Comparison of ENCODE assay signal across 12 cellular contexts in genomic region chr9:126614088-126614454, GRCh38.
DNase-seq lines count a peak whose midpoint lies in the region; ATAC-seq and TF ChIP-seq lines count a peak whose summit lies in the region.
"Had no signal": no experiment of that assay in that cellular context is flagged by ENCODE, and none has a peak within 500 bp of the region (broad histone marks: within the 10 kb centered on the region; RNA-seq: fewer than 3 reads in every experiment).

No MANE protein-coding gene starts in this region.

- no peaks in the 10 kb centered on the region for H3K36me3 Mint-ChIP-seq in dendritic cell treated with granulocyte-macrophage colony-stimulating factor and Interleukin-4, amounts not matched to agents 40 ng/mL and 50 ng/mL, for 4 days (ENCODE audit: low read depth)
- H3K36me3 Mint-ChIP-seq: activated naive CD8-positive, alpha-beta T cell treated with anti-CD3 and anti-CD28 coated beads for 36 hours had no signal

- CTCF ChIA-PET in HEK293 (lab: Yijun Ruan, JAX): interaction anchor here (0.9 to 1.8 kb wide), 4 partner anchors 10 to 113 kb away, joined by 3 to 6 read pairs (median 4); no protein-coding TSS in a partner anchor

- peaks cover 38% of the 10 kb centered on the region for H3K4me1 Mint-ChIP-seq in dendritic cell treated with granulocyte-macrophage colony-stimulating factor and Interleukin-4, amounts not matched to agents 40 ng/mL and 50 ng/mL, for 4 days (ENCODE audit: low read depth)

- peak; percentile 20 for DNase-seq in activated CD4-positive, alpha-beta T cell treated with anti-CD3 and anti-CD28 coated beads, Interleukin-2, amount 50 U/mL, for 1 hour
- DNase-seq in activated CD4-positive, alpha-beta T cell treated with anti-CD3 and anti-CD28 coated beads for 4 hours: no peak
- DNase-seq in NCI-H1930 (lab: John Stamatoyannopoulos, UW) (no peak), inferior parietal cortex (ENCODE audit: extremely low spot score) (no peak)
- DNase-seq: activated CD8-positive, alpha-beta memory T cell treated with anti-CD3 and anti-CD28 coated beads, Interleukin-2, amount 10 ng/mL, durations not matched to agents 7 days and 5 days; activated naive CD8-positive, alpha-beta T cell treated with anti-CD3 and anti-CD28 coated beads for 36 hours; stimulated activated CD4-positive, alpha-beta T cell treated with anti-CD3 and anti-CD28 coated beads, Interleukin-4, amount 100 ng/mL, for 4 hours; stimulated activated naive CD4-positive, alpha-beta T cell treated with Interleukin-2 at 50 U/mL for 16 hours had no signal

- no peak for ATAC-seq in HG02678 (IDR thresholded peaks at IDR 0.05; ENCODE audit: unreplicated experiment)
- ATAC-seq: activated CD8-positive, alpha-beta memory T cell treated with anti-CD3 and anti-CD28 coated beads, Interleukin-2, amount 10 ng/mL, durations not matched to agents 7 days and 5 days had no signal

- TF ChIP-seq CTCF in HEK293 (tag by site-specific recombination; IDR thresholded peaks at IDR 0.05): no peak

- intact Hi-C loops in dendritic cell treated with granulocyte-macrophage colony-stimulating factor and Interleukin-4, amounts not matched to agents 40 ng/mL and 50 ng/mL, for 4 days (cut with micrococcal nuclease): no loop called here

- H3K9me3 Mint-ChIP-seq in dendritic cell treated with granulocyte-macrophage colony-stimulating factor and Interleukin-4, amounts not matched to agents 40 ng/mL and 50 ng/mL, for 4 days: no peaks in the 10 kb centered on the region
- H3K9me3 Mint-ChIP-seq: activated naive CD8-positive, alpha-beta T cell treated with anti-CD3 and anti-CD28 coated beads for 36 hours had no signal

- peak overlapping the region; percentile 58 for H3K4me3 Mint-ChIP-seq in dendritic cell treated with granulocyte-macrophage colony-stimulating factor and Interleukin-4, amounts not matched to agents 40 ng/mL and 50 ng/mL, for 4 days

- POLR2A ChIA-PET in HEK293 (lab: Yijun Ruan, JAX): interaction anchor here (0.8 to 1.2 kb wide), 5 partner anchors 10 to 190 kb away, joined by 3 to 16 read pairs (median 5); partner anchors contain the start of gene ZBTB43

- peaks cover 86% of the 10 kb centered on the region for H3K27me3 Mint-ChIP-seq in dendritic cell treated with granulocyte-macrophage colony-stimulating factor and Interleukin-4, amounts not matched to agents 40 ng/mL and 50 ng/mL, for 4 days

- H3K27ac ChIP-seq in HEK293 (ENCODE audit: extremely low read depth, low read depth, low read length): peak overlapping the region; percentile 24; the same call in 1 of the 2 replicates
- peak overlapping the region in 1 of 21 experiments; percentile 43 for H3K27ac ChIP-seq in skin epidermis

- H3K4me3 ChIP-seq in HEK293 (ENCODE audit: low read depth, low read length) (peak overlapping the region; percentile 46), skin epidermis (peak overlapping the region in 5 of 7 experiments; percentile 15 to 46 (median 25))

- peaks cover 4% of the 10 kb centered on the region; the same call in 1 of the 2 replicates for H3K4me1 ChIP-seq in HEK293 (ENCODE audit: control insufficient read depth, insufficient read depth, low read length)

- H3K36me3 ChIP-seq in HEK293 (ENCODE audit: control insufficient read depth in 2 of 2, insufficient read depth in 1 of 2, low read length in 2 of 2): peaks cover 0 to 8% of the 10 kb centered on the region in 2 experiments; a peak in 1 of 3 replicates

- no peak overlapping the region for H3K27ac Mint-ChIP-seq in dendritic cell treated with granulocyte-macrophage colony-stimulating factor and Interleukin-4, amounts not matched to agents 40 ng/mL and 50 ng/mL, for 4 days
- H3K27ac Mint-ChIP-seq: activated naive CD8-positive, alpha-beta T cell treated with anti-CD3 and anti-CD28 coated beads for 36 hours had no signal

- no peaks in the 10 kb centered on the region for H3K9me3 ChIP-seq in HEK293 (ENCODE audit: control insufficient read depth, insufficient read depth, low read depth, low read length)

TF ChIP-seq in HEK293, 187 proteins besides CTCF, POLR2A, EP300 and RAD21 (continues in another document):
- TF ChIP-seq ZNF223 (tag by site-specific recombination; IDR thresholded peaks at IDR 0.05) (no peak), ELK4 (IDR thresholded peaks at IDR 0.05; ENCODE audit: borderline replicate concordance, low read depth, low read length) (no peak), BCL6B (tag by site-specific recombination; IDR thresholded peaks at IDR 0.05) (no peak), ZNF701 (tag by site-specific recombination; IDR thresholded peaks at IDR 0.05) (no peak), ZNF791 (tag by site-specific recombination; IDR thresholded peaks at IDR 0.05) (no peak), WT1 (tag by site-specific recombination; IDR thresholded peaks at IDR 0.05) (no peak), ZNF221 (tag by site-specific recombination; IDR thresholded peaks at IDR 0.05; ENCODE audit: borderline replicate concordance) (no peak), ZNF423 (tag by site-specific recombination; IDR thresholded peaks at IDR 0.05) (no peak), ZNF37A (tag by site-specific recombination; IDR thresholded peaks at IDR 0.05) (no peak), ZFP69B (tag by site-specific recombination; IDR thresholded peaks at IDR 0.05) (no peak), ZNF174 (tag by site-specific recombination; IDR thresholded peaks at IDR 0.05) (no peak), ZNF704 (tag by site-specific recombination; IDR thresholded peaks at IDR 0.05) (no peak), ZNF133 (tag by site-specific recombination; IDR thresholded peaks at IDR 0.05) (no peak), SP3 (tag by site-specific recombination; IDR thresholded peaks at IDR 0.05) (no peak), PRDM10 (tag by site-specific recombination; IDR thresholded peaks at IDR 0.05) (no peak)
